Comparison of ENCODE assay signal across 11 cellular contexts in the genomic region with DNA sequence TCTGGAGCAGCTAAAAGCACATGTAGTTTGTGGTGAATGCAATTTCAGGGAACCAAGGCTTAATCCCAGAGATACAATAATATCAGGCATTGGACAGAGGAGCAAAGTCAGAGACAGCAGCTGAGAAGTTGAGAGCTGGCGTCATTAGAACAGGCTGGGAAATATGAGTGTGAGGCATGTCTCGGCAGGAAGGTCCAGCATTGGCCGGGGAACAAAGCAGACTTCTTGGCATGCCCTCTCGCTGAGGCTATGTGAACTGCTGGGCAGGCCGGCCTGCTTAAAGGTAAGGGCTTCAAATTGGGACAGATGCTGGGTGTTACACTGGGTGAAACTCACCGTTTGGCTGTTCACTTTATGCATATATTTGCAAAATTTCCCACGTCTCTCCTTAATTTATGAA.
DNase-seq lines count a peak whose midpoint lies in the region; ATAC-seq and TF ChIP-seq lines count a peak whose summit lies in the region.
"Had no signal": no experiment of that assay in that cellular context is flagged by ENCODE, and none has a peak within 500 bp of the region (broad histone marks: within the 10 kb centered on the region; RNA-seq: fewer than 3 reads in every experiment).

No MANE protein-coding gene starts in this region.

- H3K27ac Mint-ChIP-seq in activated T-helper 1 cell treated with anti-CD3 and anti-CD28 coated beads, Interleukin-12 subunit alpha, Interleukin-12 subunit beta, Interleukin-2, Interleukin-4 antibody, amounts not matched to agents 30 ng/mL and 10 ng/mL and 1 ng/mL, durations not matched to agents 14 hours and 24 hours and 36 hours = no peak overlapping the region
- H3K27ac Mint-ChIP-seq in CD4-positive, alpha-beta T cell = no peak overlapping the region

- intact Hi-C loops in activated T-helper 1 cell treated with anti-CD3 and anti-CD28 coated beads, Interleukin-12 subunit alpha, Interleukin-12 subunit beta, Interleukin-2, Interleukin-4 antibody, amounts not matched to agents 30 ng/mL and 10 ng/mL and 1 ng/mL, durations not matched to agents 14 hours and 24 hours and 36 hours (cut with micrococcal nuclease) = no loop called here
- intact Hi-C loops in CD4-positive, alpha-beta T cell (cut with DNase I, micrococcal nuclease) = no loop called here

- H3K27ac ChIP-seq in CD4-positive, alpha-beta T cell (ENCODE audit: low read depth, low read length) = no peak overlapping the region

- H3K4me1 Mint-ChIP-seq in activated T-helper 1 cell treated with anti-CD3 and anti-CD28 coated beads, Interleukin-12 subunit alpha, Interleukin-12 subunit beta, Interleukin-2, Interleukin-4 antibody, amounts not matched to agents 30 ng/mL and 10 ng/mL and 1 ng/mL, durations not matched to agents 14 hours and 24 hours and 36 hours (ENCODE audit: low read depth) = no peaks in the 10 kb centered on the region
- H3K4me1 Mint-ChIP-seq in CD4-positive, alpha-beta T cell (ENCODE audit: low read depth) = no peaks in the 10 kb centered on the region
- H3K4me1 Mint-ChIP-seq: central memory CD8-positive, alpha-beta T cell had no signal

- H3K9me3 ChIP-seq in CD4-positive, alpha-beta T cell (ENCODE audit: control insufficient read depth, low read length) = no peaks in the 10 kb centered on the region

- no peak overlapping the region for H3K4me3 ChIP-seq in choroid plexus epithelial cell (ENCODE audit: low read depth, low read length)

- peak; percentile 61 for TF ChIP-seq CTCF in choroid plexus epithelial cell (conservative IDR thresholded peaks at IDR 0.05; ENCODE audit: low read depth, low read length)
- TF ChIP-seq CTCF in CD4-positive, alpha-beta T cell (IDR thresholded peaks at IDR 0.05) = no peak

- no peaks in the 10 kb centered on the region for H3K27me3 ChIP-seq in CD4-positive, alpha-beta T cell (ENCODE audit: control insufficient read depth, insufficient read depth, low read length)

- no peaks in the 10 kb centered on the region for H3K9me3 Mint-ChIP-seq in activated T-helper 1 cell treated with anti-CD3 and anti-CD28 coated beads, Interleukin-12 subunit alpha, Interleukin-12 subunit beta, Interleukin-2, Interleukin-4 antibody, amounts not matched to agents 30 ng/mL and 10 ng/mL and 1 ng/mL, durations not matched to agents 14 hours and 24 hours and 36 hours
- no peaks in the 10 kb centered on the region for H3K9me3 Mint-ChIP-seq in CD4-positive, alpha-beta T cell
- H3K9me3 Mint-ChIP-seq: central memory CD8-positive, alpha-beta T cell had no signal

- H3K36me3 Mint-ChIP-seq in activated T-helper 1 cell treated with anti-CD3 and anti-CD28 coated beads, Interleukin-12 subunit alpha, Interleukin-12 subunit beta, Interleukin-2, Interleukin-4 antibody, amounts not matched to agents 30 ng/mL and 10 ng/mL and 1 ng/mL, durations not matched to agents 14 hours and 24 hours and 36 hours (ENCODE audit: low read depth) = no peaks in the 10 kb centered on the region
- H3K36me3 Mint-ChIP-seq in CD4-positive, alpha-beta T cell (ENCODE audit: low read depth) = no peaks in the 10 kb centered on the region

- no peak for ATAC-seq in HG03196 (IDR thresholded peaks at IDR 0.05; ENCODE audit: unreplicated experiment)
- ATAC-seq in GM19395 (IDR thresholded peaks at IDR 0.05; ENCODE audit: unreplicated experiment) = no peak
- no peak for ATAC-seq in CD4-positive, alpha-beta T cell (ENCODE audit: poor library complexity)

- POLR2A ChIA-PET in CD4-positive, alpha-beta T cell (lab: Charles Lee) = no interaction called here

- no peak overlapping the region for H3K4me3 Mint-ChIP-seq in activated T-helper 1 cell treated with anti-CD3 and anti-CD28 coated beads, Interleukin-12 subunit alpha, Interleukin-12 subunit beta, Interleukin-2, Interleukin-4 antibody, amounts not matched to agents 30 ng/mL and 10 ng/mL and 1 ng/mL, durations not matched to agents 14 hours and 24 hours and 36 hours
- H3K4me3 Mint-ChIP-seq in CD4-positive, alpha-beta T cell = no peak overlapping the region
- H3K4me3 Mint-ChIP-seq: central memory CD8-positive, alpha-beta T cell had no signal

- DNase-seq in LHCN-M2 (ENCODE audit: low read depth) (peak; percentile 88), choroid plexus epithelial cell (ENCODE audit: low read depth) (peak; percentile 79), islet precursor cell (peak; percentile 62), smooth muscle cell of the brain vasculature (ENCODE audit: low read depth, low spot score) (peak; percentile 53)
- DNase-seq in activated T-helper 1 cell treated with anti-CD3 and anti-CD28 coated beads, Interleukin-12 subunit alpha, Interleukin-12 subunit beta, Interleukin-2, Interleukin-4 antibody, amounts not matched to agents 30 ng/mL and 10 ng/mL and 1 ng/mL, durations not matched to agents 14 hours and 24 hours and 36 hours (ENCODE audit: low spot score) = no peak
- DNase-seq in CD4-positive, alpha-beta T cell = no peak
- DNase-seq: activated CD8-positive, alpha-beta memory T cell treated with anti-CD3 and anti-CD28 coated beads for 24 hours; NCI-H1436 treated with DMSO at 0.1 percent for 48 hours had no signal

- H3K27me3 Mint-ChIP-seq in activated T-helper 1 cell treated with anti-CD3 and anti-CD28 coated beads, Interleukin-12 subunit alpha, Interleukin-12 subunit beta, Interleukin-2, Interleukin-4 antibody, amounts not matched to agents 30 ng/mL and 10 ng/mL and 1 ng/mL, durations not matched to agents 14 hours and 24 hours and 36 hours (ENCODE audit: insufficient read depth) = peaks cover 3% of the 10 kb centered on the region
- H3K27me3 Mint-ChIP-seq in CD4-positive, alpha-beta T cell = no peaks in the 10 kb centered on the region
- H3K27me3 Mint-ChIP-seq: central memory CD8-positive, alpha-beta T cell had no signal

- CTCF ChIA-PET in CD4-positive, alpha-beta T cell (lab: Charles Lee) = no interaction called here

Comparison
In these comparisons a context has a peak if more than half of its experiments do, and no peak if none do; other contexts are left out.
1. DNase-seq: peak in LHCN-M2 (single experiment), choroid plexus epithelial cell (single experiment), islet precursor cell (single experiment) and smooth muscle cell of the brain vasculature (single experiment); none in activated T-helper 1 cell treated with anti-CD3 and anti-CD28 coated beads, Interleukin-12 subunit alpha, Interleukin-12 subunit beta, Interleukin-2, Interleukin-4 antibody, amounts not matched to agents 30 ng/mL and 10 ng/mL and 1 ng/mL, durations not matched to agents 14 hours and 24 hours and 36 hours (single experiment) and CD4-positive, alpha-beta T cell (0 of 10).